Comparison of ENCODE assay signal across 9 cellular contexts in genomic region chr5:102231693-102232619, GRCh38.
DNase-seq lines count a peak whose midpoint lies in the region; ATAC-seq and TF ChIP-seq lines count a peak whose summit lies in the region.
"Had no signal": no experiment of that assay in that cellular context is flagged by ENCODE, and none has a peak within 500 bp of the region (broad histone marks: within the 10 kb centered on the region; RNA-seq: fewer than 3 reads in every experiment).

No MANE protein-coding gene starts in this region.

- no peaks in the 10 kb centered on the region for H3K27me3 Mint-ChIP-seq in endothelial cell (ENCODE audit: unreplicated experiment)

- no peaks in the 10 kb centered on the region for H3K36me3 ChIP-seq in lung (ENCODE audit: control insufficient read depth in 2 of 2, insufficient read depth in 2 of 2, low read length in 2 of 2)

- peaks cover 0 to 4% of the 10 kb centered on the region in 2 donors for H3K9me3 ChIP-seq in lung (ENCODE audit: control insufficient read depth in 2 of 2, insufficient read depth in 1 of 2, low read length in 1 of 2)

- H3K27ac ChIP-seq in lung (ENCODE audit: low read depth in 1 of 2, low read length in 1 of 2): peak overlapping the region in 1 of 2 donors; percentile 4

- H3K4me3 ChIP-seq in lung: no peak overlapping the region

- H3K27me3 ChIP-seq in lung (ENCODE audit: control insufficient read depth, insufficient read depth): no peaks in the 10 kb centered on the region

- no peak overlapping the region for H3K4me3 Mint-ChIP-seq in endothelial cell (ENCODE audit: unreplicated experiment)

- 62 to 85% methylated on average over 7 of the region's 7 CpGs for WGBS in lung, 2 donors

- H3K4me1 Mint-ChIP-seq in endothelial cell (ENCODE audit: unreplicated experiment): peaks cover 8% of the 10 kb centered on the region

- TF ChIP-seq CTCF in lung (IDR thresholded peaks at IDR 0.05; ENCODE audit: control extremely low read depth, extremely low read depth) (no peak), endothelial cell (IDR thresholded peaks at IDR 0.05; ENCODE audit: unreplicated experiment) (no peak)

- H3K4me1 ChIP-seq in lung (ENCODE audit: control insufficient read depth in 2 of 2, insufficient read depth in 2 of 2, low read length in 2 of 2): peaks cover 0 to 3% of the 10 kb centered on the region in 2 donors

- peaks cover 6% of the 10 kb centered on the region for H3K36me3 Mint-ChIP-seq in endothelial cell (ENCODE audit: low read depth, unreplicated experiment)

- H3K9me3 Mint-ChIP-seq in endothelial cell (ENCODE audit: unreplicated experiment): no peaks in the 10 kb centered on the region

- no peak overlapping the region for H3K27ac Mint-ChIP-seq in endothelial cell (ENCODE audit: unreplicated experiment)

- DNase-seq in lung (ENCODE audit: low spot score) (peak; percentile 71), endothelial cell (ENCODE audit: low spot score) (no peak), NCI-H510A treated with DMSO at 0.1 percent for 48 hours (lab: John Stamatoyannopoulos, UW) (no peak), hepatic stellate cell (ENCODE audit: low spot score) (no peak)
- DNase-seq: NCI-H2029, occipital lobe had no signal

- peak; percentile 88 for ATAC-seq in GM18907 (IDR thresholded peaks at IDR 0.05; ENCODE audit: unreplicated experiment)
- peak; percentile 85 for ATAC-seq in GM21529 (IDR thresholded peaks at IDR 0.05; ENCODE audit: unreplicated experiment)
- ATAC-seq in HG03354 (IDR thresholded peaks at IDR 0.05; ENCODE audit: poor library complexity, severe bottlenecking, unreplicated experiment): peak; percentile 85
- ATAC-seq in lung (ENCODE audit: insufficient read depth, low FRiP score): peak; percentile 69
